ENCODE assay signal across 8 cellular contexts in the genomic region with DNA sequence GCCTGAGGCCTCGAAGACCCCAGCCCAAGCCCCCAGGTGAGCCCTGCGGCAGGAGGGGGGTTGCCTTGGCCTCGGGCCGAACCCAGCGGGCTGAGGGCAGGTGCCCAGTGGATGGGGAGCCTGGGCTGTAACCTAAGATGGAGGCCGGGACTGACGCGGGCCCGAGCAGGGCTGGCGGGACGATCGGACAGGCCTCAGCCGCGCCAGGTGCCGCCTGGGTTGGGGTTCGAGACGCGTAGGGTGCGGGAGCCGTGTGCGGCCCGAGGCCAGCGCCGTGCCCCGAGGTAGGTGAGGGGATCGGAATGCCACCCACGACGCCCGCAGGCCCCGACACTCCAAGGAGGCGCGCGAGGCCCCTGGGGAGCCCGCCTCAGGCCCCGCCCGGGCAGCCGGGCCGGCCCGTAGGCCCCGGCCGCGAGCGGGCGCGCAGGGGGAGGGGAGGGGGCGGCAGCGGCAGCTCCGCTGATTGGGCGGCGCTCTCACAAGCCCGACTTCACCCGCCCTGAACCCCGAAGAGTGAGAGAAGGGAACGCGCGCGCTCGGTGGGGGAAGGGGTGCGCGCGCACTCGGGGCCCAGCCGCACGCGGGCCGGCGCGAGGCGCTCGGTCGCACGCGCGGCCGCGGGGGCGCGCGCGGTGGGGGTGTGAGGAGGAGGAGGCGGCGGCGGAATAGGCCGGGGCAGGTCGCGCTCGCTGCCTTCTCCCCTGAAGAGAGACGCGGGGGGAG. TPM values are rescaled to one million over a fixed set of nuclear protein-coding genes. Genes with fewer than 3 reads are reported as not detected.
DNase-seq lines count a peak whose midpoint lies in the region; ATAC-seq, FAIRE-seq and TF ChIP-seq lines count a peak whose summit lies in the region.

A gene with protein sequence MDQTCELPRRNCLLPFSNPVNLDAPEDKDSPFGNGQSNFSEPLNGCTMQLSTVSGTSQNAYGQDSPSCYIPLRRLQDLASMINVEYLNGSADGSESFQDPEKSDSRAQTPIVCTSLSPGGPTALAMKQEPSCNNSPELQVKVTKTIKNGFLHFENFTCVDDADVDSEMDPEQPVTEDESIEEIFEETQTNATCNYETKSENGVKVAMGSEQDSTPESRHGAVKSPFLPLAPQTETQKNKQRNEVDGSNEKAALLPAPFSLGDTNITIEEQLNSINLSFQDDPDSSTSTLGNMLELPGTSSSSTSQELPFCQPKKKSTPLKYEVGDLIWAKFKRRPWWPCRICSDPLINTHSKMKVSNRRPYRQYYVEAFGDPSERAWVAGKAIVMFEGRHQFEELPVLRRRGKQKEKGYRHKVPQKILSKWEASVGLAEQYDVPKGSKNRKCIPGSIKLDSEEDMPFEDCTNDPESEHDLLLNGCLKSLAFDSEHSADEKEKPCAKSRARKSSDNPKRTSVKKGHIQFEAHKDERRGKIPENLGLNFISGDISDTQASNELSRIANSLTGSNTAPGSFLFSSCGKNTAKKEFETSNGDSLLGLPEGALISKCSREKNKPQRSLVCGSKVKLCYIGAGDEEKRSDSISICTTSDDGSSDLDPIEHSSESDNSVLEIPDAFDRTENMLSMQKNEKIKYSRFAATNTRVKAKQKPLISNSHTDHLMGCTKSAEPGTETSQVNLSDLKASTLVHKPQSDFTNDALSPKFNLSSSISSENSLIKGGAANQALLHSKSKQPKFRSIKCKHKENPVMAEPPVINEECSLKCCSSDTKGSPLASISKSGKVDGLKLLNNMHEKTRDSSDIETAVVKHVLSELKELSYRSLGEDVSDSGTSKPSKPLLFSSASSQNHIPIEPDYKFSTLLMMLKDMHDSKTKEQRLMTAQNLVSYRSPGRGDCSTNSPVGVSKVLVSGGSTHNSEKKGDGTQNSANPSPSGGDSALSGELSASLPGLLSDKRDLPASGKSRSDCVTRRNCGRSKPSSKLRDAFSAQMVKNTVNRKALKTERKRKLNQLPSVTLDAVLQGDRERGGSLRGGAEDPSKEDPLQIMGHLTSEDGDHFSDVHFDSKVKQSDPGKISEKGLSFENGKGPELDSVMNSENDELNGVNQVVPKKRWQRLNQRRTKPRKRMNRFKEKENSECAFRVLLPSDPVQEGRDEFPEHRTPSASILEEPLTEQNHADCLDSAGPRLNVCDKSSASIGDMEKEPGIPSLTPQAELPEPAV (N-terminal part only) (plus strand): TSS at position 655 of the 726 bp plus-strand sequence. CDS start 1,331 bp downstream, outside the sequence.

- no peaks in the 10 kb centered on the region for H3K27me3 ChIP-seq in endocrine pancreas (ENCODE audit: control insufficient read depth, insufficient read depth, low read length)

- H3K36me3 ChIP-seq in endocrine pancreas (ENCODE audit: control insufficient read depth, insufficient read depth, low read length) (no peaks in the 10 kb centered on the region), mesodermal cell (ENCODE audit: control insufficient read depth, insufficient read depth, low read length) (peaks cover 34% of the 10 kb centered on the region)

- no peak for TF ChIP-seq EP300 in A549 (IDR thresholded peaks at IDR 0.05)

- H3K4me2 ChIP-seq in A549, result peak within 1 kb of the TSS; percentile 92

- no peaks in the 10 kb centered on the region for H3K9me3 ChIP-seq in A549
- H3K9me3 ChIP-seq in endocrine pancreas (ENCODE audit: control insufficient read depth, low read length), result no peaks in the 10 kb centered on the region
- H3K9me3 ChIP-seq in mesodermal cell (ENCODE audit: control insufficient read depth, low read length), result no peaks in the 10 kb centered on the region

- DNase-seq in A549 (ENCODE audit: low read depth in 1 of 2, low spot score in 1 of 2), result peak; percentile 63 to 76
- DNase-seq in NCI-H526 (lab: John Stamatoyannopoulos, UW), result peak; percentile 22 to 77
- DNase-seq in activated CD8-positive, alpha-beta memory T cell treated with anti-CD3 and anti-CD28 coated beads for 48 hours (ENCODE audit: low read depth in 2 of 3, low spot score in 2 of 3), result peak; percentile 75 to 83 (median 83)
- DNase-seq in stimulated activated CD8-positive, alpha-beta memory T cell treated with anti-CD3 and anti-CD28 coated beads, Interleukin-15, amount 100 ng/mL, for 1 hour (ENCODE audit: low read depth), result peak; percentile 69

- H3K27ac ChIP-seq in A549 (peak within 1 kb of the TSS; percentile 94 to 96), mesodermal cell (ENCODE audit: low read depth, low read length, severe bottlenecking) (peak within 1 kb of the TSS; percentile 91)

- H3K4me1 ChIP-seq in A549 (peaks cover 31% of the 10 kb centered on the region), endocrine pancreas (ENCODE audit: control insufficient read depth, insufficient read depth, low read length) (peaks cover 15% of the 10 kb centered on the region), mesodermal cell (ENCODE audit: control insufficient read depth, insufficient read depth, low read length, poor library complexity, severe bottlenecking) (peaks cover 38% of the 10 kb centered on the region)

- POLR2A ChIA-PET in A549 (lab: Yijun Ruan, JAX), result interaction anchor here (0.6 to 1.3 kb wide), 3 partner anchors 19 to 313 kb away, joined by 3 read pairs; no protein-coding TSS in a partner anchor

- no peak for TF ChIP-seq CTCF in A549 (IDR thresholded peaks at IDR 0.05)

- TF ChIP-seq POLR2A in A549 (IDR thresholded peaks at IDR 0.05; ENCODE audit: low read length), result peak; percentile 44

- WGBS in A549 (ENCODE audit: missing lambda C conversion rate), result 74% methylated on average over 22 of the region's 89 CpGs
- 1 to 2% methylated on average over 43 to 49 of the region's 89 CpGs for WGBS in mesodermal cell (ENCODE audit: insufficient coverage in 2 of 2), 2 experiments

- FAIRE-seq in A549 (lab: Jason Lieb, UNC), result no peak

- H3K4me3 ChIP-seq in A549 (peak within 1 kb of the TSS; percentile 80), endocrine pancreas (ENCODE audit: control insufficient read depth, insufficient read depth, low read length) (peak within 1 kb of the TSS; percentile 53), mesodermal cell (ENCODE audit: extremely low read depth, insufficient read depth, low read length, poor library complexity, severe bottlenecking) (peak within 1 kb of the TSS; percentile 78)

- no peak for TF ChIP-seq RAD21 in A549 (conservative IDR thresholded peaks at IDR 0.05 in 1 of 2, IDR thresholded peaks at IDR 0.05 in 1 of 2)

- peak; percentile 48 to 67 for ATAC-seq in A549
- ATAC-seq in GM18520 (IDR thresholded peaks at IDR 0.05; ENCODE audit: unreplicated experiment), result peak; percentile 46
- peak; percentile 65 for ATAC-seq in HG03045 (IDR thresholded peaks at IDR 0.05; ENCODE audit: unreplicated experiment)

- CTCF ChIA-PET in A549 (lab: Yijun Ruan, JAX), result interaction anchor here (1.6 to 16.4 kb wide), 2 partner anchors 9 to 21 kb away, joined by 3 to 168 read pairs; no protein-coding TSS in a partner anchor

- peak within 1 kb of the TSS; percentile 74 for H3K9ac ChIP-seq in endocrine pancreas (ENCODE audit: control insufficient read depth, insufficient read depth, low read length)

TF ChIP-seq in A549, 52 proteins besides CTCF, POLR2A, EP300 and RAD21 (continues in another document):
- TF ChIP-seq MYC (IDR thresholded peaks at IDR 0.05; ENCODE audit: borderline replicate concordance, low read length), result peak; percentile 49; the same call in 1 of the 2 replicates
- peak; percentile 72; the same call in 1 of the 2 replicates for TF ChIP-seq HOXB5 (CRISPR knock-in tag; IDR thresholded peaks at IDR 0.05)
- TF ChIP-seq, protein P1, sequence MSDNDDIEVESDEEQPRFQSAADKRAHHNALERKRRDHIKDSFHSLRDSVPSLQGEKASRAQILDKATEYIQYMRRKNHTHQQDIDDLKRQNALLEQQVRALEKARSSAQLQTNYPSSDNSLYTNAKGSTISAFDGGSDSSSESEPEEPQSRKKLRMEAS (IDR thresholded peaks at IDR 0.05), result peak; percentile 67; the same call in 1 of the 2 replicates
- TF ChIP-seq, protein P2, sequence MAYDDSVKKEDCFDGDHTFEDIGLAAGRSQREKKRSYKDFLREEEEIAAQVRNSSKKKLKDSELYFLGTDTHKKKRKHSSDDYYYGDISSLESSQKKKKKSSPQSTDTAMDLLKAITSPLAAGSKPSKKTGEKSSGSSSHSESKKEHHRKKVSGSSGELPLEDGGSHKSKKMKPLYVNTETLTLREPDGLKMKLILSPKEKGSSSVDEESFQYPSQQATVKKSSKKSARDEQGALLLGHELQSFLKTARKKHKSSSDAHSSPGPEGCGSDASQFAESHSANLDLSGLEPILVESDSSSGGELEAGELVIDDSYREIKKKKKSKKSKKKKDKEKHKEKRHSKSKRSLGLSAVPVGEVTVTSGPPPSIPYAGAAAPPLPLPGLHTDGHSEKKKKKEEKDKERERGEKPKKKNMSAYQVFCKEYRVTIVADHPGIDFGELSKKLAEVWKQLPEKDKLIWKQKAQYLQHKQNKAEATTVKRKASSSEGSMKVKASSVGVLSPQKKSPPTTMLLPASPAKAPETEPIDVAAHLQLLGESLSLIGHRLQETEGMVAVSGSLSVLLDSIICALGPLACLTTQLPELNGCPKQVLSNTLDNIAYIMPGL (CRISPR knock-in tag; IDR thresholded peaks at IDR 0.05; ENCODE audit: borderline replicate concordance), result no peak
- peak; percentile 33; the same call in 1 of the 2 replicates for TF ChIP-seq RFX5 (IDR thresholded peaks at IDR 0.05)
- no peak for TF ChIP-seq HEYL (CRISPR knock-in tag; IDR thresholded peaks at IDR 0.05)
- peak; percentile 49; the same call in 1 of the 2 replicates for TF ChIP-seq HOXB13 (CRISPR knock-in tag; IDR thresholded peaks at IDR 0.05; ENCODE audit: low read depth)
- TF ChIP-seq, protein P3, sequence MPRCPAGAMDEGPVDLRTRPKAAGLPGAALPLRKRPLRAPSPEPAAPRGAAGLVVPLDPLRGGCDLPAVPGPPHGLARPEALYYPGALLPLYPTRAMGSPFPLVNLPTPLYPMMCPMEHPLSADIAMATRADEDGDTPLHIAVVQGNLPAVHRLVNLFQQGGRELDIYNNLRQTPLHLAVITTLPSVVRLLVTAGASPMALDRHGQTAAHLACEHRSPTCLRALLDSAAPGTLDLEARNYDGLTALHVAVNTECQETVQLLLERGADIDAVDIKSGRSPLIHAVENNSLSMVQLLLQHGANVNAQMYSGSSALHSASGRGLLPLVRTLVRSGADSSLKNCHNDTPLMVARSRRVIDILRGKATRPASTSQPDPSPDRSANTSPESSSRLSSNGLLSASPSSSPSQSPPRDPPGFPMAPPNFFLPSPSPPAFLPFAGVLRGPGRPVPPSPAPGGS (IDR thresholded peaks at IDR 0.05), result 0 out of 3 replicates have a peak, but pooled peaks have one; percentile 50
- peak; percentile 28; the same call in 1 of the 2 replicates for TF ChIP-seq ZSCAN20 (CRISPR knock-in tag; IDR thresholded peaks at IDR 0.05)

RNA-seq across cellular contexts. Expression of the gene that starts here (rescaled TPM):
- polyA plus RNA-seq in A549 (2011; rRNA removed), result 35.5 and 38.2 TPM in 2 replicates
- polyA plus RNA-seq in A549 (2012; cell fraction: cytosol; rRNA removed), result 6.2 and 8.1 TPM in 2 replicates
- polyA plus RNA-seq in A549 (2012; cell fraction: nucleus; rRNA removed), result 8.4 and 9.5 TPM in 2 replicates
- 15.2 to 16.7 TPM (median 16.3 TPM) in 3 replicates for polyA plus RNA-seq in A549 (2017; fragmentation: RNase III; extraction: RNeasy Plus Mini Kit Qiagen cat#74134 plus additional on column Dnase treatment)
- 56.8 and 59.0 TPM in 2 replicates for polyA minus RNA-seq in A549 (2011; rRNA and poly(A)+ RNA removed)
- 29.5 TPM for polyA plus RNA-seq in mesodermal cell (2013, experiment 1 of 2)
- 27.7 TPM for polyA plus RNA-seq in mesodermal cell (2013, experiment 2 of 2)

Comparison
In these comparisons a context has a peak if more than half of its experiments do, and no peak if none do; other contexts are left out.
1. Peak in every context shown above with its lines: DNase-seq, ATAC-seq, H3K4me3 ChIP-seq and H3K27ac ChIP-seq.